1 cellular context compared by ENCODE assay signal in genomic region chr22:37569009-37569920, GRCh38.
TF ChIP-seq lines count a peak whose summit lies in the region.

No MANE protein-coding gene starts in this region.

TF ChIP-seq in HepG2, 621 proteins besides CTCF, POLR2A, EP300 and RAD21 (continued from another document and continues in another):
- TF ChIP-seq ZNF616 (CRISPR knock-in tag; IDR thresholded peaks at IDR 0.05; ENCODE audit: low read depth) (no peak), NCOR1 (IDR thresholded peaks at IDR 0.05; ENCODE audit: borderline replicate concordance, low read length) (peak; percentile 62; the same call in 1 of the 2 replicates), ZBTB43 (CRISPR knock-in tag; conservative IDR thresholded peaks at IDR 0.05) (no peak), MATR3 (CRISPR knock-in tag; IDR thresholded peaks at IDR 0.05) (no peak), GFI1 (CRISPR knock-in tag; IDR thresholded peaks at IDR 0.05; ENCODE audit: borderline replicate concordance) (no peak; the same call in 1 of the 2 replicates), ZNF274 (CRISPR knock-in tag; IDR thresholded peaks at IDR 0.05) (peak; percentile 58; the same call in 1 of the 2 replicates), PLRG1 (conservative IDR thresholded peaks at IDR 0.05) (no peak), MBD4 (IDR thresholded peaks at IDR 0.05; ENCODE audit: borderline replicate concordance, low read length) (no peak; the same call in 1 of the 2 replicates), KMT2A (CRISPR knock-in tag; IDR thresholded peaks at IDR 0.05) (no peak), ERF (CRISPR knock-in tag; IDR thresholded peaks at IDR 0.05) (peak; percentile 80), ZMAT5 (CRISPR knock-in tag; IDR thresholded peaks at IDR 0.05; ENCODE audit: borderline replicate concordance, low read depth) (no peak), ASH2L (IDR thresholded peaks at IDR 0.05; ENCODE audit: insufficient read length, low read depth, low read length) (peak; percentile 37), KLF13 (CRISPR knock-in tag; IDR thresholded peaks at IDR 0.05) (no peak), STAT6 (CRISPR knock-in tag; IDR thresholded peaks at IDR 0.05; ENCODE audit: borderline replicate concordance) (peak; percentile 97; the same call in 1 of the 2 replicates), RFX5 (IDR thresholded peaks at IDR 0.05; ENCODE audit: low read depth, low read length) (no peak), MAFF (IDR thresholded peaks at IDR 0.05; ENCODE audit: low read depth, low read length) (no peak), PHF8 (CRISPR knock-in tag; IDR thresholded peaks at IDR 0.05) (peak; percentile 15; the same call in 1 of the 2 replicates), IKZF1 (IDR thresholded peaks at IDR 0.05) (no peak), ZNF335 (CRISPR knock-in tag; IDR thresholded peaks at IDR 0.05) (peak; percentile 69; the same call in 1 of the 2 replicates), ZNF124 (CRISPR knock-in tag; IDR thresholded peaks at IDR 0.05) (peak; percentile 91; the same call in 1 of the 2 replicates), TFE3 (CRISPR knock-in tag; IDR thresholded peaks at IDR 0.05) (no peak; the same call in none of the 2 replicates), PBX3 (CRISPR knock-in tag; IDR thresholded peaks at IDR 0.05; ENCODE audit: borderline replicate concordance) (no peak), POLR2G (IDR thresholded peaks at IDR 0.05; ENCODE audit: low read depth, low read length) (peak; percentile 93), EEA1 (CRISPR knock-in tag; IDR thresholded peaks at IDR 0.05; ENCODE audit: borderline replicate concordance) (no peak), NFE2L1 (CRISPR knock-in tag; IDR thresholded peaks at IDR 0.05; ENCODE audit: borderline replicate concordance) (no peak), ZNF879 (CRISPR knock-in tag; IDR thresholded peaks at IDR 0.05) (no peak), ESRRA (CRISPR knock-in tag; IDR thresholded peaks at IDR 0.05; ENCODE audit: low read depth) (no peak), GRHL1 (CRISPR knock-in tag; conservative IDR thresholded peaks at IDR 0.05) (no peak), CENPX (CRISPR knock-in tag; IDR thresholded peaks at IDR 0.05) (no peak), ATF6 (CRISPR knock-in tag; conservative IDR thresholded peaks at IDR 0.05) (no peak), ZNF503 (CRISPR knock-in tag; IDR thresholded peaks at IDR 0.05) (peak; percentile 82; the same call in 1 of the 2 replicates), ZNF546 (CRISPR knock-in tag; conservative IDR thresholded peaks at IDR 0.05) (no peak), ZFY (CRISPR knock-in tag; IDR thresholded peaks at IDR 0.05) (peak; percentile 55), NKX3-1 (CRISPR knock-in tag; IDR thresholded peaks at IDR 0.05) (0 out of 2 replicates have a peak, but pooled peaks have one; percentile 33), MZF1 (CRISPR knock-in tag; IDR thresholded peaks at IDR 0.05; ENCODE audit: borderline replicate concordance) (no peak), CEBPG (CRISPR knock-in tag; IDR thresholded peaks at IDR 0.05) (peak; percentile 23), NFE2L2 (IDR thresholded peaks at IDR 0.05; ENCODE audit: low read length) (no peak), ZNF660 (CRISPR knock-in tag; IDR thresholded peaks at IDR 0.05; ENCODE audit: borderline replicate concordance, low read depth) (no peak), KDM5B (CRISPR knock-in tag; IDR thresholded peaks at IDR 0.05; ENCODE audit: borderline replicate concordance) (peak; percentile 90), POGK (CRISPR knock-in tag; conservative IDR thresholded peaks at IDR 0.05) (peak; percentile 50; the same call in 1 of the 2 replicates), CSRNP2 (CRISPR knock-in tag; conservative IDR thresholded peaks at IDR 0.05; ENCODE audit: low read depth) (no peak; the same call in 1 of the 2 replicates), ZNF792 (CRISPR knock-in tag; IDR thresholded peaks at IDR 0.05) (peak; percentile 82), CAMTA2 (CRISPR knock-in tag; IDR thresholded peaks at IDR 0.05; ENCODE audit: borderline replicate concordance) (0 out of 2 replicates have a peak, but pooled peaks have one; percentile 72), KDM3A (CRISPR knock-in tag; IDR thresholded peaks at IDR 0.05; ENCODE audit: low read depth) (no peak), KLF16 (CRISPR knock-in tag; IDR thresholded peaks at IDR 0.05) (peak in 1 of 2 experiments; percentile 85; a peak in 2 of 4 replicates), ZNF17 (CRISPR knock-in tag; IDR thresholded peaks at IDR 0.05) (no peak), HHEX (CRISPR knock-in tag; IDR thresholded peaks at IDR 0.05) (no peak), ZNF644 (CRISPR knock-in tag; IDR thresholded peaks at IDR 0.05; ENCODE audit: low read depth) (no peak; the same call in 1 of the 2 replicates), ZNF775 (CRISPR knock-in tag; IDR thresholded peaks at IDR 0.05; ENCODE audit: borderline replicate concordance) (no peak), RARA (CRISPR knock-in tag; IDR thresholded peaks at IDR 0.05) (peak; percentile 80)
